Comparison of ENCODE assay signal across 23 cellular contexts in the genomic region with DNA sequence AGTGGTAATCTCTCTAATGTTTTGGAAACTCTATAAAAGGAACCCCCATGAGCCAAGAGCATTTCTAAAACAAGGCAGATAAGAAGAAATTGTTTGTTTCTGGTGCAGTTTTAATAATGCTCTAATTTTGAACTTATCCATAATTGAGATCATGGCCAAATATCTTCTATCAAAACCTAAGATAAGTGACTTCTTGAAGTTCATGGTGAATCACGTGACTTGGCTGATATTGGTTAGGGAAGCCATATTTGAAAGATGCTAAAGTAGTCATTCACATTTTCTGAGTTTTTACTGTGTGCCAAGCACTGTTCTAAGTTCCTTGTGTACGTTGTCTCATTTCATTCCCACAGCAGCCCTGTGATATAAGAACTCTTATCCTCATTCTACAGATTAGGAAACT.
DNase-seq lines count a peak whose midpoint lies in the region; ATAC-seq, FAIRE-seq and TF ChIP-seq lines count a peak whose summit lies in the region.
"Had no signal": no experiment of that assay in that cellular context is flagged by ENCODE, and none has a peak within 500 bp of the region (broad histone marks: within the 10 kb centered on the region; RNA-seq: fewer than 3 reads in every experiment).

No MANE protein-coding gene starts in this region.

- no peaks in the 10 kb centered on the region for H3K79me2 ChIP-seq in GM12878 (ENCODE audit: control insufficient read depth, insufficient read depth, low read length)

- POLR2A ChIA-PET in IMR-90 (lab: Charles Lee; ENCODE audit: unreplicated experiment) (no interaction called here), GM12878 (lab: Charles Lee) (no interaction called here)

- H4K91ac ChIP-seq in IMR-90 (ENCODE audit: insufficient read depth, low read depth, low read length) (no peak overlapping the region), mesenchymal stem cell (ENCODE audit: low read length) (no peak overlapping the region)

- H3K4ac ChIP-seq in IMR-90 (ENCODE audit: low read depth, low read length) = no peak overlapping the region
- H3K4ac ChIP-seq in mesenchymal stem cell (ENCODE audit: low read depth in 1 of 2, low read length in 2 of 2) = no peak overlapping the region

- no peak overlapping the region for H2BK20ac ChIP-seq in IMR-90 (ENCODE audit: low read depth, low read length)

- CTCF ChIA-PET in IMR-90 (lab: Yijun Ruan, JAX) = no interaction called here
- CTCF ChIA-PET in GM12878 (lab: Yijun Ruan, JAX) = no interaction called here

- no peak for TF ChIP-seq POLR2A in H54 (IDR thresholded peaks at IDR 0.05; ENCODE audit: low read depth, low read length)
- no peak for TF ChIP-seq POLR2A in IMR-90 (IDR thresholded peaks at IDR 0.05; ENCODE audit: low read depth, low read length)
- no peak for TF ChIP-seq POLR2A in GM12878 (IDR thresholded peaks at IDR 0.05; ENCODE audit: low read depth, low read length)

- H3K4me3 ChIP-seq in IMR-90 (ENCODE audit: insufficient read depth, low read depth, low read length) (no peak overlapping the region), GM12878 (no peak overlapping the region), mesenchymal stem cell (ENCODE audit: insufficient read depth in 1 of 2, low read depth in 1 of 2, low read length in 2 of 2) (no peak overlapping the region)
- H3K4me3 ChIP-seq: A549; BLaER1 treated with 17β-estradiol and CSF1 and Interleukin-3, amounts not matched to agents 10 nM and 100 nM had no signal

- no peaks in the 10 kb centered on the region for H3K27me3 Mint-ChIP-seq in progenitor cell of endocrine pancreas
- H3K27me3 Mint-ChIP-seq: B cell had no signal

- FAIRE-seq in H54 (lab: Jason Lieb, UNC) = peak; percentile 66
- FAIRE-seq in GM12878 (lab: Jason Lieb, UNC) = no peak
- FAIRE-seq: A549, D721Med, G401.6, GM12892 had no signal

- H3K18ac ChIP-seq in IMR-90 (ENCODE audit: low read depth, low read length) (peak overlapping the region; percentile 57; the same call in 1 of the 2 replicates), mesenchymal stem cell (ENCODE audit: low read depth in 1 of 2, low read length in 2 of 2) (no peak overlapping the region)

- no peaks in the 10 kb centered on the region for H3K9me3 Mint-ChIP-seq in progenitor cell of endocrine pancreas (ENCODE audit: low read depth)
- H3K9me3 Mint-ChIP-seq in stimulated activated effector memory CD8-positive, alpha-beta T cell treated with anti-CD3 and anti-CD28 coated beads, Interleukin-12 subunit alpha, Interleukin-12 subunit beta, amount 100 ng/mL, for 72 hours = no peaks in the 10 kb centered on the region
- H3K9me3 Mint-ChIP-seq: CD4-positive, alpha-beta T cell; CD8-positive, alpha-beta T cell had no signal

- peak overlapping the region; percentile 63; the same call in 1 of the 2 replicates for H4K5ac ChIP-seq in IMR-90 (ENCODE audit: low read depth, low read length)

- H3K27me3 ChIP-seq in IMR-90 (ENCODE audit: control insufficient read depth, insufficient read depth, low read length) (no peaks in the 10 kb centered on the region), GM12878 (replicated peaks in 1 of 2; ENCODE audit: control insufficient read depth in 2 of 2, insufficient read depth in 2 of 2, low read length in 1 of 2) (no peaks in the 10 kb centered on the region), mesenchymal stem cell (ENCODE audit: control insufficient read depth in 1 of 2, insufficient read depth in 1 of 2, low read length in 2 of 2) (no peaks in the 10 kb centered on the region)
- H3K27me3 ChIP-seq: BLaER1 treated with 17β-estradiol and CSF1 and Interleukin-3, amounts not matched to agents 10 nM and 100 nM had no signal

- TF ChIP-seq EP300 in GM12878 (IDR thresholded peaks at IDR 0.05; ENCODE audit: borderline replicate concordance in 1 of 2, control insufficient read depth in 1 of 2, low read depth in 2 of 2, low read length in 2 of 2) = no peak

- no peak overlapping the region for H2AK9ac ChIP-seq in IMR-90 (replicated peaks; ENCODE audit: low read depth, low read length, poor library complexity)

- no peak for DNase-seq in H54 (ENCODE audit: insufficient read length, low spot score)
- DNase-seq in IMR-90 = no peak
- no peak for DNase-seq in GM12878 (ENCODE audit: low read depth, low spot score)
- no peak for DNase-seq in mesenchymal stem cell
- DNase-seq in progenitor cell of endocrine pancreas (ENCODE audit: low spot score, unreplicated experiment) = no peak
- no peak for DNase-seq in kidney glomerular epithelial cell (lab: John Stamatoyannopoulos, UW)
- no peak for DNase-seq in stimulated activated effector memory CD8-positive, alpha-beta T cell treated with anti-CD3 and anti-CD28 coated beads, Interleukin-12 subunit alpha, Interleukin-12 subunit beta, amount 100 ng/mL, for 72 hours (ENCODE audit: low spot score in 2 of 2)
- DNase-seq in nucleus accumbens (lab: John Stamatoyannopoulos, UW) = no peak
- DNase-seq: AML-193; Caco-2; Calu3; CD4-positive, alpha-beta T cell; CD8-positive, alpha-beta T cell; DMS79 treated with DMSO at 0.1 percent for 48 hours; GF-D8 had no signal

- 0 out of 2 replicates have a peak overlapping the region, but pooled peaks have one; percentile 11 for H3K14ac ChIP-seq in IMR-90 (replicated peaks; ENCODE audit: low read depth, low read length)
- H3K14ac ChIP-seq in mesenchymal stem cell (ENCODE audit: low read length in 2 of 2) = no peak overlapping the region

- H3K79me1 ChIP-seq in IMR-90 (ENCODE audit: low read depth in 1 of 2, low read length in 2 of 2) (peaks cover 28 to 45% of the 10 kb centered on the region in 2 experiments), mesenchymal stem cell (replicated peaks; ENCODE audit: low read length, poor library complexity, severe bottlenecking) (peaks cover 11% of the 10 kb centered on the region)

- H3K9ac ChIP-seq in IMR-90 (ENCODE audit: low read depth, low read length) (no peak overlapping the region), GM12878 (ENCODE audit: control insufficient read depth, insufficient read depth, low read length) (no peak overlapping the region), mesenchymal stem cell (ENCODE audit: low read length) (no peak overlapping the region)
- H3K9ac ChIP-seq: BLaER1 treated with 17β-estradiol and CSF1 and Interleukin-3, amounts not matched to agents 10 nM and 100 nM had no signal

- peaks cover 7% of the 10 kb centered on the region for H3K36me3 Mint-ChIP-seq in progenitor cell of endocrine pancreas (ENCODE audit: insufficient read depth)
- no peaks in the 10 kb centered on the region for H3K36me3 Mint-ChIP-seq in stimulated activated effector memory CD8-positive, alpha-beta T cell treated with anti-CD3 and anti-CD28 coated beads, Interleukin-12 subunit alpha, Interleukin-12 subunit beta, amount 100 ng/mL, for 72 hours
- H3K36me3 Mint-ChIP-seq: CD8-positive, alpha-beta T cell had no signal

- H2BK15ac ChIP-seq in IMR-90 (ENCODE audit: low read depth, low read length) = no peak overlapping the region
- H2BK15ac ChIP-seq in mesenchymal stem cell (ENCODE audit: low read depth, poor library complexity, severe bottlenecking) = no peak overlapping the region

- no TSS peak for BruUV-seq in IMR-90 (replicated peaks; lab: Mats Ljungman, UMichigan)
- BruUV-seq in GM12878 (replicated peaks; lab: Mats Ljungman, UMichigan) = no TSS peak

- H2BK120ac ChIP-seq in IMR-90 (ENCODE audit: low read depth, low read length) = no peak overlapping the region
- H2BK120ac ChIP-seq in mesenchymal stem cell (ENCODE audit: low read depth, low read length) = no peak overlapping the region

- in situ Hi-C loops in IMR-90 (cut with MboI; ENCODE audit: low sequenced_read_pairs) (no loop called here), GM12878 (cut with MboI) (no loop called here)

- no peaks in the 10 kb centered on the region for H3K4me1 Mint-ChIP-seq in progenitor cell of endocrine pancreas (ENCODE audit: low read depth)
- no peaks in the 10 kb centered on the region for H3K4me1 Mint-ChIP-seq in stimulated activated effector memory CD8-positive, alpha-beta T cell treated with anti-CD3 and anti-CD28 coated beads, Interleukin-12 subunit alpha, Interleukin-12 subunit beta, amount 100 ng/mL, for 72 hours
- H3K4me1 Mint-ChIP-seq: B cell had no signal

- H4K20me1 ChIP-seq in IMR-90 (ENCODE audit: insufficient read depth, low read length) = no peaks in the 10 kb centered on the region
- no peaks in the 10 kb centered on the region for H4K20me1 ChIP-seq in GM12878 (ENCODE audit: control insufficient read depth, insufficient read depth)
- H4K20me1 ChIP-seq: BLaER1 treated with 17β-estradiol and CSF1 and Interleukin-3, amounts not matched to agents 10 nM and 100 nM had no signal

- peaks cover 2% of the 10 kb centered on the region for H3K9me1 ChIP-seq in IMR-90 (ENCODE audit: insufficient read depth, low read length)

- TF ChIP-seq RAD21 in IMR-90 (IDR thresholded peaks at IDR 0.05; ENCODE audit: low read length) = no peak
- TF ChIP-seq RAD21 in GM12878 (IDR thresholded peaks at IDR 0.05; ENCODE audit: insufficient read depth, low read depth, low read length) = no peak

- H3K36me3 ChIP-seq in IMR-90 (ENCODE audit: control insufficient read depth, insufficient read depth, low read length) (peaks cover 14% of the 10 kb centered on the region), GM12878 (ENCODE audit: control insufficient read depth in 2 of 2, insufficient read depth in 2 of 2, low read length in 1 of 2) (no peaks in the 10 kb centered on the region), mesenchymal stem cell (ENCODE audit: control insufficient read depth in 1 of 2, insufficient read depth in 2 of 2, low read depth in 1 of 2, low read length in 2 of 2) (peaks cover 11 to 57% of the 10 kb centered on the region in 2 experiments)

- H3K27ac Mint-ChIP-seq in progenitor cell of endocrine pancreas = no peak overlapping the region
- H3K27ac Mint-ChIP-seq in stimulated activated effector memory CD8-positive, alpha-beta T cell treated with anti-CD3 and anti-CD28 coated beads, Interleukin-12 subunit alpha, Interleukin-12 subunit beta, amount 100 ng/mL, for 72 hours = no peak overlapping the region
- H3K27ac Mint-ChIP-seq: B cell; CD4-positive, alpha-beta T cell; CD8-positive, alpha-beta T cell had no signal

- no peaks in the 10 kb centered on the region for H3K9me3 ChIP-seq in IMR-90 (ENCODE audit: control insufficient read depth, insufficient read depth, low read length)
- no peaks in the 10 kb centered on the region for H3K9me3 ChIP-seq in GM12878 (replicated peaks; ENCODE audit: control insufficient read depth, insufficient read depth, low read length)
- no peaks in the 10 kb centered on the region for H3K9me3 ChIP-seq in mesenchymal stem cell (ENCODE audit: control insufficient read depth, low read length)
- H3K9me3 ChIP-seq: A549; BLaER1 treated with 17β-estradiol and CSF1 and Interleukin-3, amounts not matched to agents 10 nM and 100 nM; Caco-2 had no signal

- RAD21 ChIA-PET in GM12878 (lab: Charles Lee; ENCODE audit: unreplicated experiment) = no interaction called here

- H3K56ac ChIP-seq in IMR-90 (ENCODE audit: extremely low read depth, insufficient read depth, low read length) = no peak overlapping the region

- H3K4me2 ChIP-seq in IMR-90 (ENCODE audit: low read depth, low read length) (no peak overlapping the region), GM12878 (ENCODE audit: control insufficient read depth, insufficient read depth) (no peak overlapping the region), mesenchymal stem cell (ENCODE audit: low read length, poor library complexity, severe bottlenecking) (no peak overlapping the region)
- H3K4me2 ChIP-seq: A549; BLaER1 treated with 17β-estradiol and CSF1 and Interleukin-3, amounts not matched to agents 10 nM and 100 nM had no signal

- H3K27ac ChIP-seq in IMR-90 (ENCODE audit: insufficient read depth, low read length) = no peak overlapping the region
- H3K27ac ChIP-seq in GM12878 (ENCODE audit: control insufficient read depth, insufficient read depth) = no peak overlapping the region
- no peak overlapping the region for H3K27ac ChIP-seq in mesenchymal stem cell (ENCODE audit: low read length, poor library complexity, severe bottlenecking)
- H3K27ac ChIP-seq: 22Rv1; A549; BLaER1 treated with 17β-estradiol and CSF1 and Interleukin-3, amounts not matched to agents 10 nM and 100 nM; C4-2B had no signal

- no peak overlapping the region for H3K23ac ChIP-seq in IMR-90 (ENCODE audit: low read depth, low read length)
- no peak overlapping the region for H3K23ac ChIP-seq in mesenchymal stem cell (ENCODE audit: low read length in 2 of 2)

- no CpG with 5 or more reads among the region's 2 CpGs for WGBS in IMR-90 (ENCODE audit: extremely low coverage in 2 of 2, insufficient read length in 1 of 2), 2 experiments
- 3% methylated on average over 2 of the region's 2 CpGs for WGBS in GM12878 (ENCODE audit: insufficient coverage, insufficient replicate concordance, low lambda C conversion rate, missing lambda C conversion rate)
- WGBS in mesenchymal stem cell = 98% methylated on average over 2 of the region's 2 CpGs

- dilution Hi-C loops in IMR-90 (cut with HindIII; ENCODE audit: low sequenced_read_pairs, unreplicated experiment) = no loop called here

- H3K4me1 ChIP-seq in IMR-90 (ENCODE audit: control insufficient read depth, insufficient read depth, low read length) = peaks cover 11% of the 10 kb centered on the region
- no peaks in the 10 kb centered on the region for H3K4me1 ChIP-seq in GM12878 (ENCODE audit: control insufficient read depth, insufficient read depth, low read length)
- no peaks in the 10 kb centered on the region for H3K4me1 ChIP-seq in mesenchymal stem cell (ENCODE audit: control insufficient read depth, insufficient read depth, low read depth, low read length)
- H3K4me1 ChIP-seq: Caco-2 had no signal

- H4K8ac ChIP-seq in IMR-90 (ENCODE audit: low read depth in 2 of 2, low read length in 2 of 2) = no peak overlapping the region
- H4K8ac ChIP-seq in mesenchymal stem cell (ENCODE audit: low read length) = no peak overlapping the region

- ATAC-seq in IMR-90 (ENCODE audit: low read depth) (no peak), GM12878 (no peak)
- no peak for ATAC-seq in stimulated activated effector memory CD8-positive, alpha-beta T cell treated with anti-CD3 and anti-CD28 coated beads, Interleukin-12 subunit alpha, Interleukin-12 subunit beta, amount 100 ng/mL, for 72 hours
- ATAC-seq: A549; CD8-positive, alpha-beta T cell had no signal

- intact Hi-C loops in IMR-90 (cut with micrococcal nuclease) = no loop called here
- intact Hi-C loops in GM12878 (cut with micrococcal nuclease; ENCODE audit: unreplicated experiment) = no loop called here

- H2AFZ ChIP-seq in IMR-90 (replicated peaks; ENCODE audit: low read length, poor library complexity) (no peak overlapping the region), GM12878 (ENCODE audit: control insufficient read depth, low read depth, low read length) (no peak overlapping the region), mesenchymal stem cell (ENCODE audit: low read depth, low read length) (no peak overlapping the region)

- H2AK5ac ChIP-seq in IMR-90 (ENCODE audit: low read depth, low read length) (peak overlapping the region; percentile 2; the same call in 1 of the 2 replicates), mesenchymal stem cell (ENCODE audit: low read length, severe bottlenecking) (peak overlapping the region; percentile 82)

- no peak overlapping the region for H3K4me3 Mint-ChIP-seq in progenitor cell of endocrine pancreas (ENCODE audit: low read depth)
- H3K4me3 Mint-ChIP-seq in stimulated activated effector memory CD8-positive, alpha-beta T cell treated with anti-CD3 and anti-CD28 coated beads, Interleukin-12 subunit alpha, Interleukin-12 subunit beta, amount 100 ng/mL, for 72 hours = no peak overlapping the region
- H3K4me3 Mint-ChIP-seq: B cell; CD4-positive, alpha-beta T cell; CD8-positive, alpha-beta T cell had no signal

- H2BK12ac ChIP-seq in mesenchymal stem cell (ENCODE audit: low read length in 2 of 2) = no peak overlapping the region

- SMC1A ChIA-PET in GM12878 (lab: Charles Lee; ENCODE audit: uncharacterized antibody, unreplicated experiment) = no interaction called here

- no peak for TF ChIP-seq CTCF in IMR-90 (conservative IDR thresholded peaks at IDR 0.05; ENCODE audit: low read depth, low read length)
- no peak for TF ChIP-seq CTCF in GM12878 (IDR thresholded peaks at IDR 0.05 in 2 of 3, conservative IDR thresholded peaks at IDR 0.05 in 1 of 3; ENCODE audit: control insufficient read depth in 2 of 3, extremely low read depth in 1 of 3, insufficient read depth in 1 of 3, low read depth in 3 of 3, low read length in 3 of 3)
- no peak for TF ChIP-seq CTCF in progenitor cell of endocrine pancreas (IDR thresholded peaks at IDR 0.05; ENCODE audit: unreplicated experiment)

- H2BK5ac ChIP-seq in IMR-90 (ENCODE audit: low read depth, low read length, poor library complexity, severe bottlenecking) (peak overlapping the region; percentile 27), mesenchymal stem cell (ENCODE audit: low read depth, low read length, poor library complexity, severe bottlenecking) (no peak overlapping the region)
